In the genomic region with DNA sequence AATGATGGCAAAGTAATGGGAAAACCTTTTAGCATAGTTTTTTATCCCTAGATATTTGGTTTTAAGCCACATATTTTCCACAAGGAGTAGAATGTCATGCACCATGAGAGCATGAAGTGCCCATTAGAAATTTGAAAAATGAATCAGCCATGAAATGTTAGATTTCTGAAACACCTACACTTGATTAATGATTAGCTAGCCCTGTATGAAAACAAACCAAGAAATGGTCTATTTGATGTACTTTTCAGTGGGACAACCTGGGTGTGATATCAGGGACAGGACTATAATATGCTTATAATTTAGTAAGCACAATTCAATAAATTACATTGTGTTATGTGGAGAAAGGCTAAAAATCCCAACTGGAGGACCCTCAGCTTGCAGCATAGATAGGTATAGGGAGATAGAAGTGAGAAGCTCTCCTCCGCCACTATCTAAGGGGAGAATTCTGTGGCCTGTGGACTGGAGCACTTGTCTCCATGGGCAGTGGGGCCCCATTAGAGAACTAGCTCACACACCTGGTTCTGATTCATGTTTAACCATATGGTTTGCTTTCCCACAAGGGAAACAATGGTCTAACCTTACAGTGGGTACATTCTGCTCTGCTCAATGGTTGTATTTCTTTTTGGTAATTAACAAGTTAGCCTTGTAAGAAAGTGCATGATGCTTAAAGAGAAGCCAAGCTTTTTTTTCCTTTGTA, we compare ENCODE assay signal across 19 cellular contexts. TPM values are rescaled to one million over a fixed set of nuclear protein-coding genes. Genes with fewer than 3 reads are reported as not detected.
DNase-seq lines count a peak whose midpoint lies in the region; ATAC-seq and TF ChIP-seq lines count a peak whose summit lies in the region.
"Had no signal": no experiment of that assay in that cellular context is flagged by ENCODE, and none has a peak within 500 bp of the region (broad histone marks: within the 10 kb centered on the region; RNA-seq: fewer than 3 reads in every experiment).

No MANE protein-coding gene starts in this region.

- H3F3A ChIP-seq in MM.1S (ENCODE audit: insufficient read depth, low read length) = no peaks in the 10 kb centered on the region

- no peak for ATAC-seq in HG02763 (IDR thresholded peaks at IDR 0.05; ENCODE audit: unreplicated experiment)
- ATAC-seq: CD8-positive, alpha-beta T cell had no signal

- H2AFZ ChIP-seq in KMS-11 (ENCODE audit: low read depth) = no peak overlapping the region
- H2AFZ ChIP-seq in MM.1S (ENCODE audit: low read length) = no peak overlapping the region

- H3K9me2 ChIP-seq in MM.1S (replicated peaks; ENCODE audit: insufficient read depth, low read length) = no peaks in the 10 kb centered on the region

- H3K4me3 ChIP-seq in KMS-11 (IDR thresholded peaks at IDR 0.05; ENCODE audit: insufficient read depth, low read depth, low read length) = no peak overlapping the region
- no peak overlapping the region for H3K4me3 ChIP-seq in MM.1S (ENCODE audit: low read length)

- H3K36me3 ChIP-seq in KMS-11 (ENCODE audit: insufficient read depth) (no peaks in the 10 kb centered on the region; the same call in 1 of the 2 replicates), MM.1S (replicated peaks; ENCODE audit: insufficient read depth, low read length) (peaks cover 6% of the 10 kb centered on the region; the same call in 1 of the 2 replicates)

- H3K79me2 ChIP-seq in KMS-11 (ENCODE audit: insufficient read depth, low read depth) (peaks cover 23% of the 10 kb centered on the region; the same call in 1 of the 2 replicates), MM.1S (ENCODE audit: low read length) (peaks cover 3% of the 10 kb centered on the region; the same call in 1 of the 2 replicates)

- peaks cover 52% of the 10 kb centered on the region for H3K4me1 ChIP-seq in KMS-11 (ENCODE audit: low read depth, poor library complexity, severe bottlenecking)
- H3K4me1 ChIP-seq in MM.1S (ENCODE audit: low read length) = no peaks in the 10 kb centered on the region
- H3K4me1 ChIP-seq: Caco-2 had no signal

- no peak overlapping the region for H3K9ac ChIP-seq in KMS-11
- H3K9ac ChIP-seq in MM.1S (ENCODE audit: low read length) = no peak overlapping the region

- TF ChIP-seq CTCF in KMS-11 (conservative IDR thresholded peaks at IDR 0.05; ENCODE audit: low read depth, low read length) (no peak), MM.1S (IDR thresholded peaks at IDR 0.05; ENCODE audit: low read length) (no peak)

- H3K27ac ChIP-seq in KMS-11 = no peak overlapping the region; the same call in 1 of the 2 replicates
- no peak overlapping the region for H3K27ac ChIP-seq in MM.1S (ENCODE audit: low read length)
- H3K27ac ChIP-seq: C4-2B had no signal

- H4K20me1 ChIP-seq in KMS-11 (ENCODE audit: insufficient read depth) = no peaks in the 10 kb centered on the region
- no peaks in the 10 kb centered on the region for H4K20me1 ChIP-seq in MM.1S (ENCODE audit: insufficient read depth, low read length)

- DNase-seq in DMS53 (lab: John Stamatoyannopoulos, UW) = peak; percentile 81
- peak; percentile 6 for DNase-seq in glomerular visceral epithelial cell (ENCODE audit: extremely low spot score)
- peak; percentile 5 for DNase-seq in myocyte (ENCODE audit: low read depth)
- no peak for DNase-seq in MM.1S
- no peak for DNase-seq in NOMO-1 (lab: John Stamatoyannopoulos, UW; ENCODE audit: unreplicated experiment in 2 of 2)
- DNase-seq: Caco-2; CD8-positive, alpha-beta T cell; KG1; NCI-H1048; NCI-H1417; NCI-H1694; NCI-H2029 treated with DMSO at 0.1 percent for 48 hours; NCI-H226; NCI-H510A; NCI-H69; SIG-M5 had no signal

- peak overlapping the region; percentile 43 for H3K4me2 ChIP-seq in KMS-11
- no peak overlapping the region for H3K4me2 ChIP-seq in MM.1S (ENCODE audit: low read depth, low read length)

- no peaks in the 10 kb centered on the region for H3K9me3 ChIP-seq in MM.1S (replicated peaks; ENCODE audit: insufficient read depth, low read length)
- H3K9me3 ChIP-seq: Caco-2 had no signal

- H3K27me3 ChIP-seq in KMS-11 (ENCODE audit: insufficient read depth, low read depth) = no peaks in the 10 kb centered on the region; the same call in 1 of the 2 replicates
- H3K27me3 ChIP-seq in MM.1S (replicated peaks; ENCODE audit: insufficient read depth, low read length) = no peaks in the 10 kb centered on the region

RNA-seq across cellular contexts. Expression of gene NUP214, which starts 35.2 kb away (rescaled TPM):
- 15.6 and 16.4 TPM in 2 replicates for total RNA-seq in myocyte
- 18.2 TPM for polyA plus RNA-seq in myocyte (2012)

Comparison
In these comparisons a context has a peak if more than half of its experiments do, and no peak if none do; other contexts are left out.
1. DNase-seq: peak in DMS53 (single experiment), glomerular visceral epithelial cell (single experiment) and myocyte (single experiment); none in MM.1S (single experiment) and NOMO-1 (0 of 2).